2 cellular contexts compared by ENCODE assay signal in the genomic region with DNA sequence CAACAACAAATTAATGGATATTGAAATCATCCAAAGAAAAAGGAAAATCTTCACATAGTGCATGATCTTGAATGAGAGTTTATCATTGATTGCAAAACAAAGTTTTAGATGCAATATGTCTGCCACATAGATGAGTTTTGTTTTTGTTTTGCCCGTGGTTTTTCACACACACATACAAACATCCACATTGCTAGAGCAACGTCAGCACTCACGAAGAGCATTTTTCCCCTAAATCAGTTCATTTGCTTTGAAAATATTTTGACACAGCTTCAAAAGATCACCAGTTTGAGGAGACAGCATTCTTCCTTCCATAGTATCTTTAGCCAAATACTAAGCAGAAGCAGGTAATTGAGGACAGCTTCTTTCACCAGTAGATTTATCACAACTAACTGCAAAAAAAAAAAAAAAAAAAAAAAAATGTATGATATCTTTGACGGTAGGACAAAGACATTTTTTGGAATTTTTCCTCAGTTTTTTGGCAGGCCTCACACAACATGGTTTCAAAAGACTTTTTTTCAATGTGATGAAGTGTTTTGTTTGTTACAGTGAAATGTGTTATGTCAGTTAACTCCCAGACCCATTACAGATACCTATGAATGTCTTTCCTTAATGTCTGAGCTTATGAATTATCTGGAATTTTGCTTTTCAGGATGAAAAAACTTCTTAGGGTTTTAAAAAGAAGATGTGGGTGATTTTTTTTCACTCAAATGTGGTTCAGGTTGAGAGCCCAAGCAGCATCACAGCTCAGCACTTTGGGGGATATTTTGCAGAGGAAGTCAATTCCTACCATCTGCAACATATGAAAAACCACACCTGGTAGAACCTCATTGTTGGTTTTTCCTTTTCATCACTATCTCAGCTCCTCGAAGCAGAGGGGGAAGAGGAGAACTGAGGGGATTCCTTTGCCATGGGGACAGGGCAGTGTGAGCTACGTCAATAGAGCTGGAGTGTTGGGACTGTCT.
TF ChIP-seq lines count a peak whose summit lies in the region.

No MANE protein-coding gene starts in this region.

TF ChIP-seq in liver, 16 proteins besides CTCF, POLR2A, EP300 and RAD21:
- TF ChIP-seq FOXA2 (IDR thresholded peaks at IDR 0.05), result no peak
- no peak for TF ChIP-seq TAF1 (conservative IDR thresholded peaks at IDR 0.05)
TF ChIP-seq in liver: peak in this region for 0.

TF ChIP-seq in HepG2, 621 proteins besides CTCF, POLR2A, EP300 and RAD21:
- TF ChIP-seq ZNF576 (CRISPR knock-in tag; IDR thresholded peaks at IDR 0.05) (no peak), HDAC1 (CRISPR knock-in tag; IDR thresholded peaks at IDR 0.05) (no peak), ZNF547 (CRISPR knock-in tag; IDR thresholded peaks at IDR 0.05) (no peak), CREM (IDR thresholded peaks at IDR 0.05) (no peak), CREM (CRISPR knock-in tag; IDR thresholded peaks at IDR 0.05) (no peak), ZNF512B (CRISPR knock-in tag; IDR thresholded peaks at IDR 0.05; ENCODE audit: borderline replicate concordance) (no peak), KDM4B (CRISPR knock-in tag; IDR thresholded peaks at IDR 0.05) (no peak), NR1H2 (CRISPR knock-in tag; IDR thresholded peaks at IDR 0.05; ENCODE audit: borderline replicate concordance, low read depth) (no peak), FOXP4 (CRISPR knock-in tag; IDR thresholded peaks at IDR 0.05) (no peak), ZNF136 (CRISPR knock-in tag; IDR thresholded peaks at IDR 0.05; ENCODE audit: low read depth) (no peak), ZNF329 (CRISPR knock-in tag; IDR thresholded peaks at IDR 0.05; ENCODE audit: low read depth) (no peak)
- TF ChIP-seq, protein P1, sequence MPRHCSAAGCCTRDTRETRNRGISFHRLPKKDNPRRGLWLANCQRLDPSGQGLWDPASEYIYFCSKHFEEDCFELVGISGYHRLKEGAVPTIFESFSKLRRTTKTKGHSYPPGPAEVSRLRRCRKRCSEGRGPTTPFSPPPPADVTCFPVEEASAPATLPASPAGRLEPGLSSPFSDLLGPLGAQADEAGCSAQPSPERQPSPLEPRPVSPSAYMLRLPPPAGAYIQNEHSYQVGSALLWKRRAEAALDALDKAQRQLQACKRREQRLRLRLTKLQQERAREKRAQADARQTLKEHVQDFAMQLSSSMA (CRISPR knock-in tag; IDR thresholded peaks at IDR 0.05), result no peak
- TF ChIP-seq, protein P2, sequence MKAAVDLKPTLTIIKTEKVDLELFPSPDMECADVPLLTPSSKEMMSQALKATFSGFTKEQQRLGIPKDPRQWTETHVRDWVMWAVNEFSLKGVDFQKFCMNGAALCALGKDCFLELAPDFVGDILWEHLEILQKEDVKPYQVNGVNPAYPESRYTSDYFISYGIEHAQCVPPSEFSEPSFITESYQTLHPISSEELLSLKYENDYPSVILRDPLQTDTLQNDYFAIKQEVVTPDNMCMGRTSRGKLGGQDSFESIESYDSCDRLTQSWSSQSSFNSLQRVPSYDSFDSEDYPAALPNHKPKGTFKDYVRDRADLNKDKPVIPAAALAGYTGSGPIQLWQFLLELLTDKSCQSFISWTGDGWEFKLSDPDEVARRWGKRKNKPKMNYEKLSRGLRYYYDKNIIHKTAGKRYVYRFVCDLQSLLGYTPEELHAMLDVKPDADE (CRISPR knock-in tag; IDR thresholded peaks at IDR 0.05), result no peak
